ENCODE assay signal across 22 cellular contexts in genomic region chr4:163091685-163092034, GRCh38.
"Had no signal": no experiment of that assay in that cellular context is flagged by ENCODE, and none has a peak within 500 bp of the region (broad histone marks: within the 10 kb centered on the region; RNA-seq: fewer than 3 reads in every experiment).

No MANE protein-coding gene starts in this region.

- H3K4me3 Mint-ChIP-seq: IgD-negative memory B cell had no signal

- H3K27me3 Mint-ChIP-seq: IgD-negative memory B cell had no signal

- H3K27ac Mint-ChIP-seq: IgD-negative memory B cell had no signal

- H3K4me1 Mint-ChIP-seq: IgD-negative memory B cell had no signal

- FAIRE-seq: HTR-8/SVneo, K562 had no signal

- H3K4me3 ChIP-seq: K562 had no signal

- ATAC-seq: K562, Panc1, PC-3 had no signal

- H3K27ac ChIP-seq: RWPE1 had no signal

- H3K36me3 Mint-ChIP-seq: IgD-negative memory B cell had no signal

- DNase-seq: NCI-H1092; NCI-H1105 treated with DMSO at 0.1 percent for 48 hours; NCI-H1417 treated with DMSO at 0.1 percent for 48 hours; NCI-H146; NCI-H187; NCI-H2029; NCI-H2081 treated with DMSO at 0.1 percent for 48 hours; NCI-H2171; NCI-H226; NCI-H446; NCI-H510A; NCI-H524 treated with DMSO at 0.1 percent for 48 hours; NCI-H69; NCI-H774; NK-92 treated with Interleukin-12 subunit alpha and Interleukin-12 subunit beta, amount 100 ng/mL, for 24 hours; PC-3; SHP77 had no signal
